Comparison of ENCODE assay signal across 1 cellular context in genomic region chr1:94924967-94925366, GRCh38.
TF ChIP-seq lines count a peak whose summit lies in the region.

No MANE protein-coding gene starts in this region.

TF ChIP-seq in GM12878, 131 proteins besides CTCF, POLR2A, EP300 and RAD21 (continued from another document):
- TF ChIP-seq, protein P1, sequence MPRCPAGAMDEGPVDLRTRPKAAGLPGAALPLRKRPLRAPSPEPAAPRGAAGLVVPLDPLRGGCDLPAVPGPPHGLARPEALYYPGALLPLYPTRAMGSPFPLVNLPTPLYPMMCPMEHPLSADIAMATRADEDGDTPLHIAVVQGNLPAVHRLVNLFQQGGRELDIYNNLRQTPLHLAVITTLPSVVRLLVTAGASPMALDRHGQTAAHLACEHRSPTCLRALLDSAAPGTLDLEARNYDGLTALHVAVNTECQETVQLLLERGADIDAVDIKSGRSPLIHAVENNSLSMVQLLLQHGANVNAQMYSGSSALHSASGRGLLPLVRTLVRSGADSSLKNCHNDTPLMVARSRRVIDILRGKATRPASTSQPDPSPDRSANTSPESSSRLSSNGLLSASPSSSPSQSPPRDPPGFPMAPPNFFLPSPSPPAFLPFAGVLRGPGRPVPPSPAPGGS (IDR thresholded peaks at IDR 0.05; ENCODE audit: borderline replicate concordance, insufficient read depth, low read depth, low read length, poor library complexity, severe bottlenecking), result no peak
- no peak for TF ChIP-seq TCF12 (IDR thresholded peaks at IDR 0.05; ENCODE audit: low read depth, low read length)
- TF ChIP-seq CREB1 (IDR thresholded peaks at IDR 0.05; ENCODE audit: low read depth), result no peak
- no peak for TF ChIP-seq SIX5 (IDR thresholded peaks at IDR 0.05; ENCODE audit: low read depth, low read length, severe bottlenecking)
- TF ChIP-seq SREBF1 (IDR thresholded peaks at IDR 0.05; ENCODE audit: low read length), result no peak
- TF ChIP-seq ZNF207 (IDR thresholded peaks at IDR 0.05; ENCODE audit: borderline replicate concordance), result no peak
